Comparison of ENCODE assay signal across 11 cellular contexts in the genomic region with DNA sequence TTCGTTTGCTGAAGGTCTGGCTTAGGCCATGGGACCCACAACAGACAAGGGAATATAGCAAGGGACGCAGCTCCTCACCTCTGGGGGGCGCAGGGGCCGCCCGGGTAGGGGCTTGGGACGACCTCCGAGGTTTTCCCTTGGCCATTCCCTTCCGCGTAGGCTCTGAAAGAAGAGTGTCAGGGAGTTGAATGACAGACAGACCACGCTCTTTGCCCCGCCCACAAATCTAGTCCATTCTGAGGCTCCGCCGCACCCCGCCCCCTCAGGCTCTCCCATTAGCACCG. TPM values are rescaled to one million over a fixed set of nuclear protein-coding genes. Genes with fewer than 3 reads are reported as not detected.
A peak's percentile ranks its signal among the peaks of the same experiment; 100 is the strongest.
DNase-seq lines count a peak whose midpoint lies in the region; ATAC-seq and TF ChIP-seq lines count a peak whose summit lies in the region.
"Had no signal": no experiment of that assay in that cellular context is flagged by ENCODE, and none has a peak within 500 bp of the region (broad histone marks: within the 10 kb centered on the region; RNA-seq: fewer than 3 reads in every experiment).

No MANE protein-coding gene starts in this region.

- H4K20me1 ChIP-seq in GM23338 (replicated peaks; ENCODE audit: insufficient read depth) = peaks cover 3% of the 10 kb centered on the region; the same call in 1 of the 2 replicates

- intact Hi-C loops in ascending aorta (cut with DNase I) = no loop called here
- intact Hi-C loops in posterior cingulate gyrus (cut with DNase I) = loop anchor here (1.0 kb wide), 1 partner anchor 11 kb away; a partner anchor contains a TSS

- H3K27ac ChIP-seq in GM23338 (ENCODE audit: low read depth) = 0 out of 2 replicates have a peak overlapping the region, but pooled peaks have one; percentile 35
- H3K27ac ChIP-seq in ascending aorta = peak overlapping the region; percentile 21 to 74
- no peak overlapping the region for H3K27ac ChIP-seq in iPS-20b (ENCODE audit: low read length)

- no peak overlapping the region for H3K4me3 ChIP-seq in GM23338
- H3K4me3 ChIP-seq in ascending aorta = peak overlapping the region; percentile 46 to 76
- 0 out of 2 replicates have a peak overlapping the region, but pooled peaks have one; percentile 5 for H3K4me3 ChIP-seq in iPS-20b (ENCODE audit: low read length)
- peak overlapping the region; percentile 68 for H3K4me3 ChIP-seq in skeletal muscle satellite cell (ENCODE audit: low read length)

- peaks cover 13% of the 10 kb centered on the region for H3K4me1 Mint-ChIP-seq in GM23338
- no peaks in the 10 kb centered on the region for H3K4me1 Mint-ChIP-seq in stimulated activated naive B cell treated with anti-CD40 and anti-IgM and Interleukin-4, amounts not matched to agents 10 μg/mL and 1 μg/mL and 100 μg/mL, for 72 hours

- peak; percentile 72 to 82 for TF ChIP-seq CTCF in GM23338 (conservative IDR thresholded peaks at IDR 0.05; ENCODE audit: low read depth in 2 of 2)
- TF ChIP-seq CTCF in ascending aorta (IDR thresholded peaks at IDR 0.05) = peak in 1 of 3 experiments; percentile 12

- H3K4me2 ChIP-seq in GM23338 (no peak overlapping the region), skeletal muscle satellite cell (ENCODE audit: low read length) (peak overlapping the region; percentile 86)

- H3K9ac ChIP-seq in iPS-20b (ENCODE audit: low read depth, low read length) (no peak overlapping the region), skeletal muscle satellite cell (ENCODE audit: low read depth, low read length) (peak overlapping the region; percentile 77)

- H3K4me3 Mint-ChIP-seq in GM23338 = no peak overlapping the region
- H3K4me3 Mint-ChIP-seq in stimulated activated naive B cell treated with anti-CD40 and anti-IgM and Interleukin-4, amounts not matched to agents 10 μg/mL and 1 μg/mL and 100 μg/mL, for 72 hours = no peak overlapping the region
- H3K4me3 Mint-ChIP-seq: activated T-helper 17 cell treated with anti-CD3 and anti-CD28 coated beads, Interleukin-2, amount 50 U/mL, for 72 hours; IgD-negative memory B cell had no signal

- DNase-seq in GM23338 (ENCODE audit: low spot score) = no peak
- DNase-seq in ascending aorta (ENCODE audit: low spot score in 2 of 2) = no peak
- no peak for DNase-seq in T-helper 1 cell
- DNase-seq in posterior cingulate gyrus = no peak
- no peak for DNase-seq in stimulated activated naive B cell treated with anti-CD40 and anti-IgM and Interleukin-4, amounts not matched to agents 10 μg/mL and 1 μg/mL and 100 μg/mL, for 72 hours

- H3K9me3 ChIP-seq in ascending aorta = no peaks in the 10 kb centered on the region
- no peaks in the 10 kb centered on the region for H3K9me3 ChIP-seq in iPS-20b (ENCODE audit: insufficient read depth, low read depth, low read length)
- no peaks in the 10 kb centered on the region for H3K9me3 ChIP-seq in skeletal muscle satellite cell (replicated peaks; ENCODE audit: low read length)

- peaks cover 12% of the 10 kb centered on the region for H3K27me3 Mint-ChIP-seq in GM23338 (ENCODE audit: insufficient read depth, low read depth, poor library complexity)
- no peaks in the 10 kb centered on the region for H3K27me3 Mint-ChIP-seq in stimulated activated naive B cell treated with anti-CD40 and anti-IgM and Interleukin-4, amounts not matched to agents 10 μg/mL and 1 μg/mL and 100 μg/mL, for 72 hours
- H3K27me3 Mint-ChIP-seq: activated T-helper 17 cell treated with anti-CD3 and anti-CD28 coated beads, Interleukin-2, amount 50 U/mL, for 72 hours; IgD-negative memory B cell had no signal

- peaks cover 4% of the 10 kb centered on the region; the same call in 1 of the 2 replicates for H3F3A ChIP-seq in GM23338 (replicated peaks; ENCODE audit: low read depth)

- 0 out of 2 replicates have a peak overlapping the region, but pooled peaks have one; percentile 11 for H2AFZ ChIP-seq in GM23338

- no peaks in the 10 kb centered on the region; the same call in 1 of the 2 replicates for H3K79me2 ChIP-seq in GM23338 (replicated peaks; ENCODE audit: insufficient read depth)

- no peaks in the 10 kb centered on the region for H3K9me2 ChIP-seq in GM23338 (ENCODE audit: insufficient read depth)

- H3K36me3 ChIP-seq in GM23338 (ENCODE audit: insufficient read depth) = no peaks in the 10 kb centered on the region
- no peaks in the 10 kb centered on the region for H3K36me3 ChIP-seq in ascending aorta
- H3K36me3 ChIP-seq in iPS-20b (ENCODE audit: insufficient read depth, low read depth, low read length) = no peaks in the 10 kb centered on the region
- no peaks in the 10 kb centered on the region for H3K36me3 ChIP-seq in skeletal muscle satellite cell (ENCODE audit: insufficient read depth, low read length)

- no peaks in the 10 kb centered on the region; the same call in 1 of the 3 replicates for H3K9me3 Mint-ChIP-seq in GM23338
- H3K9me3 Mint-ChIP-seq in stimulated activated naive B cell treated with anti-CD40 and anti-IgM and Interleukin-4, amounts not matched to agents 10 μg/mL and 1 μg/mL and 100 μg/mL, for 72 hours = no peaks in the 10 kb centered on the region
- H3K9me3 Mint-ChIP-seq: activated T-helper 17 cell treated with anti-CD3 and anti-CD28 coated beads, Interleukin-2, amount 50 U/mL, for 72 hours; IgD-negative memory B cell had no signal

- H3K27me3 ChIP-seq in GM23338 (ENCODE audit: insufficient read depth) (0 out of 2 replicates have a peak, but pooled peaks cover 2% of the 10 kb centered on the region), ascending aorta (no peaks in the 10 kb centered on the region), iPS-20b (ENCODE audit: insufficient read depth, low read length) (peaks cover 5% of the 10 kb centered on the region; the same call in 1 of the 2 replicates), skeletal muscle satellite cell (ENCODE audit: control insufficient read depth, insufficient read depth, low read length) (no peaks in the 10 kb centered on the region)

- ATAC-seq in GM23338 = peak; percentile 77
- ATAC-seq in HG03097 (IDR thresholded peaks at IDR 0.05; ENCODE audit: low FRiP score, unreplicated experiment) = no peak
- ATAC-seq in stimulated activated naive B cell treated with anti-CD40 and anti-IgM and Interleukin-4, amounts not matched to agents 10 μg/mL and 1 μg/mL and 100 μg/mL, for 72 hours (replicated peaks) = no peak

- peaks cover 2% of the 10 kb centered on the region; the same call in 1 of the 2 replicates for H3K4me1 ChIP-seq in GM23338 (ENCODE audit: insufficient read depth)
- H3K4me1 ChIP-seq in ascending aorta = no peaks in the 10 kb centered on the region
- H3K4me1 ChIP-seq in iPS-20b (ENCODE audit: insufficient read depth, low read length) = no peaks in the 10 kb centered on the region
- H3K4me1 ChIP-seq in skeletal muscle satellite cell (ENCODE audit: control insufficient read depth, insufficient read depth, low read length) = peaks cover 10% of the 10 kb centered on the region

- no peaks in the 10 kb centered on the region for H3K36me3 Mint-ChIP-seq in GM23338 (ENCODE audit: low read depth)
- peaks cover 40 to 49% of the 10 kb centered on the region in 2 donors for H3K36me3 Mint-ChIP-seq in stimulated activated naive B cell treated with anti-CD40 and anti-IgM and Interleukin-4, amounts not matched to agents 10 μg/mL and 1 μg/mL and 100 μg/mL, for 72 hours

- H3K27ac Mint-ChIP-seq in GM23338 = no peak overlapping the region
- H3K27ac Mint-ChIP-seq in stimulated activated naive B cell treated with anti-CD40 and anti-IgM and Interleukin-4, amounts not matched to agents 10 μg/mL and 1 μg/mL and 100 μg/mL, for 72 hours = no peak overlapping the region
- H3K27ac Mint-ChIP-seq: activated T-helper 17 cell treated with anti-CD3 and anti-CD28 coated beads, Interleukin-2, amount 50 U/mL, for 72 hours; IgD-negative memory B cell had no signal

TF ChIP-seq in GM23338, 12 proteins besides CTCF, POLR2A, EP300 and RAD21:
- TF ChIP-seq ZNF114 (CRISPR knock-in tag; IDR thresholded peaks at IDR 0.05) (no peak), CREB1 (CRISPR knock-in tag; IDR thresholded peaks at IDR 0.05; ENCODE audit: low read depth) (peak; percentile 2; the same call in 1 of the 2 replicates)

RNA-seq across cellular contexts. Expression of a gene that starts 11.4 kb away (rescaled TPM):
- 29.2 and 45.0 TPM in 2 replicates for total RNA-seq in GM23338 (2014; rRNA removed; shearing (Covaris generic))
- 27.4 and 31.6 TPM in 2 replicates for polyA plus RNA-seq in GM23338 (2016; fragmentation: Nextera tagmentation; extraction: Ambion mirVana)
- 189 TPM for total RNA-seq in ascending aorta
- 3.3 and 5.3 TPM in 2 replicates for total RNA-seq in skeletal muscle satellite cell (2012; rRNA removed)

RNA-seq across cellular contexts. Expression of a gene that starts 22.9 kb away (rescaled TPM):
- total RNA-seq in GM23338 (2014; rRNA removed; shearing (Covaris generic)) = 0.07 and 0.31 TPM in 2 replicates
- 0.54 TPM in 1 of 2 replicates, not detected in the other for polyA plus RNA-seq in GM23338 (2016; fragmentation: Nextera tagmentation; extraction: Ambion mirVana)
- not detected for total RNA-seq in ascending aorta
- not detected in 2 replicates for total RNA-seq in skeletal muscle satellite cell (2012; rRNA removed)
- total RNA-seq: SK-MEL-5 had no signal
- polyA plus RNA-seq: IgD-negative memory B cell had no signal

RNA-seq across cellular contexts. Expression of a gene that starts 51.9 kb away (rescaled TPM):
- total RNA-seq in GM23338 (2014; rRNA removed; shearing (Covaris generic)) = 3.8 and 3.9 TPM in 2 replicates
- 5.7 and 7.1 TPM in 2 replicates for polyA plus RNA-seq in GM23338 (2016; fragmentation: Nextera tagmentation; extraction: Ambion mirVana)
- 5.0 TPM for total RNA-seq in ascending aorta
- under 0.01 and 0.22 TPM in 2 replicates for total RNA-seq in skeletal muscle satellite cell (2012; rRNA removed)
